ENCODE assay signal across 34 cellular contexts in the genomic region with DNA sequence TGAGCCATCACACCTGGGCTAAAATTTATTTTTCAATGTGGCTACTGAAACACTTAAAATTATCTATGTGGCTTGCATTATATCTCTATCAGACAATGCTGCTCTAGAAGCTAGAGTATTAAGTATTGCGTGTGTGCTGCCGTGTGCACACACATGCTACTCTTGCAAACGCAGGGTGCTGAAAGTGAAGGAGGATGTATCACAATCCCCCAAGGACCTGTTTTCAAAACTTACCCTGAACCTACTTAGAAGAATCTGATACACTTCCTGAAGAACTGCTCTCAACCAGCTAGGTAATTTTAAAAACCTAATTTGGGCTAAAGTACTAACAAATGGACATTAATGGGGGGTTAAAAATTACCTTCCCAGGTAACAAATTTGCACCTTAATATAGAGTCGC.
"Had no signal": no experiment of that assay in that cellular context is flagged by ENCODE, and none has a peak within 500 bp of the region (broad histone marks: within the 10 kb centered on the region; RNA-seq: fewer than 3 reads in every experiment).

No MANE protein-coding gene starts in this region.

- H3K36me3 ChIP-seq: MG63 had no signal

- DNase-seq: Karpas-422, Kasumi-1, MG63, MM.1S, MV-4-11, NCI-H1048, NCI-H1092, NCI-H1092 treated with DMSO at 0.1 percent for 48 hours, NCI-H1105, NCI-H1105 treated with DMSO at 0.1 percent for 48 hours, NCI-H1417, NCI-H1417 treated with DMSO at 0.1 percent for 48 hours, NCI-H1436, NCI-H1436 treated with DMSO at 0.1 percent for 48 hours, NCI-H146, NCI-H1694, NCI-H1694 treated with DMSO at 0.1 percent for 48 hours, NCI-H187, NCI-H187 treated with DMSO at 0.1 percent for 48 hours, NCI-H1930, NCI-H2029, NCI-H2029 treated with DMSO at 0.1 percent for 48 hours, NCI-H2081, NCI-H2081 treated with DMSO at 0.1 percent for 48 hours, NCI-H2107, NCI-H2171, NCI-H2171 treated with DMSO at 0.1 percent for 48 hours, NCI-H2227 treated with DMSO at 0.1 percent for 48 hours, NCI-H226, NCI-H345, NCI-H446, NCI-H446 treated with DMSO at 0.1 percent for 48 hours, NCI-H510A, NCI-H510A treated with DMSO at 0.1 percent for 48 hours had no signal

- H3K4me3 ChIP-seq: MG63 had no signal

- H3K27me3 ChIP-seq: MG63 had no signal

- H3K9me3 ChIP-seq: MG63 had no signal
